ENCODE assay signal across 4 cellular contexts in genomic region chr12:68094195-68094594, GRCh38.
"Had no signal": no experiment of that assay in that cellular context is flagged by ENCODE, and none has a peak within 500 bp of the region (broad histone marks: within the 10 kb centered on the region; RNA-seq: fewer than 3 reads in every experiment).

No MANE protein-coding gene starts in this region.

- H3K4me3 Mint-ChIP-seq: GM23338, H9, IgD-negative memory B cell had no signal

- DNase-seq: H9, HCEC 1CT had no signal

- ATAC-seq: GM23338 had no signal

- H3K27ac Mint-ChIP-seq: GM23338, H9, IgD-negative memory B cell had no signal

- H3K4me3 ChIP-seq: GM23338 had no signal
